In the genomic region with DNA sequence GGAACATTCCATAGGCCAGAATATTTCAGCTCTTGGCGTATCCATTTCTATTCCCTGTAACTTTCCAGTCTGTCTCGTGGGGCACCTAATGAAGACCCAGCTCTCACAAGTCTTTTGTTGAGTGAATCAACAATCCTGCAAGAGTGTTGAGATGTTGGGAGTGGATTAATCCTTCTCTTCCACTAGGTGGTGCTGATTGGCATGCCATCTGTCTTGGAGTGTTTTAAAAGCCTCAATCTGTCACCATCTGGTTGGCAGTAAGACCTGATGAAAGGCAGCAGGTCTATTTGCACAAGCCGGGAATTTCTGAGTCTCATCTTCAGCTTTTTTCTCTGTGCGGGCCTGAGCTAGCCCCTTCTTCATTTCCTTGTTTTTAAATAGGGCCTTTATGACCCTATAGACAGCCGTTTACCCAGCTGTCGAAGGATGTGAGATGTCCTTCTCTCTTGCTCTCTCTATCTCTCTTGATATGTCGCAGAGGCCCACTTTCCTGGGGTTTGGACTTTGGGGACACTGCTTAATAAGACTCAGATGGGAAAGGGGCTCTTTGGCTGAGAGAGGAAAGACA, we compare ENCODE assay signal across 9 cellular contexts.
DNase-seq lines count a peak whose midpoint lies in the region; ATAC-seq and TF ChIP-seq lines count a peak whose summit lies in the region.
"Had no signal": no experiment of that assay in that cellular context is flagged by ENCODE, and none has a peak within 500 bp of the region (broad histone marks: within the 10 kb centered on the region; RNA-seq: fewer than 3 reads in every experiment).

No MANE protein-coding gene starts in this region.

- ATAC-seq in CD8-positive, alpha-beta T cell: no peak
- ATAC-seq in GM18517 (IDR thresholded peaks at IDR 0.05; ENCODE audit: unreplicated experiment) (peak; percentile 80), HG03558 (IDR thresholded peaks at IDR 0.05; ENCODE audit: extremely low read depth, unreplicated experiment) (peak; percentile 52), HG03457 (IDR thresholded peaks at IDR 0.05; ENCODE audit: unreplicated experiment) (no peak)

- POLR2A ChIA-PET in CD8-positive, alpha-beta T cell (lab: Charles Lee): no interaction called here

- H3K4me3 Mint-ChIP-seq in CD8-positive, alpha-beta T cell: no peak overlapping the region

- H3K36me3 ChIP-seq in CD8-positive, alpha-beta T cell (ENCODE audit: insufficient read depth, low read length): no peaks in the 10 kb centered on the region
- no peaks in the 10 kb centered on the region for H3K36me3 ChIP-seq in neuronal stem cell (replicated peaks in 1 of 2; ENCODE audit: control insufficient read depth in 2 of 2, insufficient read depth in 2 of 2, low read length in 2 of 2)
- H3K36me3 ChIP-seq: SJSA1 had no signal

- H4K91ac ChIP-seq in neuronal stem cell (ENCODE audit: low read depth, low read length, poor library complexity): no peak overlapping the region

- no peak overlapping the region for H2BK15ac ChIP-seq in neuronal stem cell (ENCODE audit: low read length)

- H3K4ac ChIP-seq in neuronal stem cell (ENCODE audit: low read length): no peak overlapping the region

- H2BK5ac ChIP-seq in neuronal stem cell (ENCODE audit: low read length): no peak overlapping the region

- H3K27ac Mint-ChIP-seq in CD8-positive, alpha-beta T cell: no peak overlapping the region

- no peaks in the 10 kb centered on the region for H3K9me3 ChIP-seq in CD8-positive, alpha-beta T cell (ENCODE audit: low read length)
- H3K9me3 ChIP-seq in neuronal stem cell (replicated peaks in 1 of 2; ENCODE audit: control insufficient read depth in 2 of 2, insufficient read depth in 1 of 2, low read depth in 1 of 2, low read length in 2 of 2): no peaks in the 10 kb centered on the region
- H3K9me3 ChIP-seq: SJSA1 had no signal

- H3K79me1 ChIP-seq in neuronal stem cell (ENCODE audit: low read depth, low read length): no peaks in the 10 kb centered on the region

- no peaks in the 10 kb centered on the region for H3K27me3 ChIP-seq in CD8-positive, alpha-beta T cell (ENCODE audit: insufficient read depth, low read length)
- no peaks in the 10 kb centered on the region for H3K27me3 ChIP-seq in neuronal stem cell (ENCODE audit: control insufficient read depth in 3 of 3, insufficient read depth in 3 of 3, low read depth in 1 of 3, low read length in 3 of 3)
- H3K27me3 ChIP-seq: SJSA1 had no signal

- H2AFZ ChIP-seq in neuronal stem cell (ENCODE audit: low read length): no peak overlapping the region

- no peak overlapping the region for H4K8ac ChIP-seq in neuronal stem cell (ENCODE audit: low read depth, low read length)

- peaks cover 15% of the 10 kb centered on the region for H3K27me3 Mint-ChIP-seq in CD8-positive, alpha-beta T cell (ENCODE audit: low read depth)

- H3K4me1 Mint-ChIP-seq in CD8-positive, alpha-beta T cell (ENCODE audit: low read depth): no peaks in the 10 kb centered on the region

- CTCF ChIA-PET in CD8-positive, alpha-beta T cell (lab: Charles Lee): interaction anchor here (0.7 to 2.5 kb wide), 10 partner anchors 10 to 529 kb away, joined by 3 to 10 read pairs (median 4); no protein-coding TSS in a partner anchor

- no peak overlapping the region for H2BK12ac ChIP-seq in neuronal stem cell (ENCODE audit: low read length)

- no peak overlapping the region for H3K9ac ChIP-seq in neuronal stem cell (ENCODE audit: low read depth, low read length, poor library complexity)

- WGBS in neuronal stem cell (ENCODE audit: extremely low coverage in 2 of 2, insufficient read length in 2 of 2, insufficient replicate concordance in 1 of 2), 2 donors: no CpG with 5 or more reads among the region's 7 CpGs

- intact Hi-C loops in CD8-positive, alpha-beta T cell (cut with DNase I, micrococcal nuclease): loop anchor here (1.0 to 2.0 kb wide), 3 partner anchors 62 to 602 kb away; no protein-coding TSS in a partner anchor

- peak; percentile 41 for TF ChIP-seq CTCF in CD8-positive, alpha-beta T cell (IDR thresholded peaks at IDR 0.05)
- peak; percentile 75 for TF ChIP-seq CTCF in fibroblast of mammary gland (conservative IDR thresholded peaks at IDR 0.05; ENCODE audit: control insufficient read depth, insufficient read depth, low read depth, low read length)

- H3K23ac ChIP-seq in neuronal stem cell (ENCODE audit: low read depth, low read length, poor library complexity): no peak overlapping the region

- H2AK5ac ChIP-seq in neuronal stem cell (ENCODE audit: low read depth, low read length): no peak overlapping the region

- H3K4me3 ChIP-seq in CD8-positive, alpha-beta T cell (ENCODE audit: low read depth, low read length): no peak overlapping the region
- H3K4me3 ChIP-seq in fibroblast of mammary gland (ENCODE audit: control insufficient read depth, low read depth, low read length) (no peak overlapping the region), neuronal stem cell (ENCODE audit: low read length in 2 of 2) (no peak overlapping the region)
- H3K4me3 ChIP-seq: SJSA1 had no signal

- H3K27ac ChIP-seq in CD8-positive, alpha-beta T cell (ENCODE audit: low read depth, low read length): no peak overlapping the region
- no peak overlapping the region for H3K27ac ChIP-seq in neuronal stem cell (replicated peaks; ENCODE audit: low read length)
- H3K27ac ChIP-seq: SJSA1 had no signal

- no peak overlapping the region for H3K18ac ChIP-seq in neuronal stem cell (ENCODE audit: low read length)

- H3K4me2 ChIP-seq in neuronal stem cell (ENCODE audit: insufficient read depth, low read length, poor library complexity, severe bottlenecking): no peak overlapping the region

- H3K9me3 Mint-ChIP-seq in CD8-positive, alpha-beta T cell: no peaks in the 10 kb centered on the region

- no peaks in the 10 kb centered on the region for H3K36me3 Mint-ChIP-seq in CD8-positive, alpha-beta T cell

- no peaks in the 10 kb centered on the region for H3K4me1 ChIP-seq in CD8-positive, alpha-beta T cell (ENCODE audit: insufficient read depth, low read length)
- H3K4me1 ChIP-seq in neuronal stem cell (ENCODE audit: control insufficient read depth in 2 of 2, insufficient read depth in 1 of 2, low read depth in 1 of 2, low read length in 2 of 2): no peaks in the 10 kb centered on the region
- H3K4me1 ChIP-seq: SJSA1 had no signal

- H2BK120ac ChIP-seq in neuronal stem cell (ENCODE audit: low read depth, low read length): no peak overlapping the region

- H3K14ac ChIP-seq in neuronal stem cell (ENCODE audit: low read length): no peak overlapping the region

- DNase-seq in CD8-positive, alpha-beta T cell: peak in 1 of 7 experiments; percentile 19
- peak; percentile 15 for DNase-seq in RKO (ENCODE audit: low spot score)
- DNase-seq in fibroblast of mammary gland (ENCODE audit: low read depth): peak; percentile 69
- DNase-seq in neuronal stem cell (ENCODE audit: low spot score): peak; percentile 14
- DNase-seq in stimulated activated CD8-positive, alpha-beta memory T cell treated with anti-CD3 and anti-CD28 coated beads, Interleukin-4, amount 100 ng/mL, for 48 hours: no peak

Comparison
In these comparisons a context has a peak if more than half of its experiments do, and no peak if none do; other contexts are left out.
1. ATAC-seq: peak in GM18517 (single experiment) and HG03558 (single experiment); none in CD8-positive, alpha-beta T cell (single experiment) and HG03457 (single experiment).